In the genomic region with DNA sequence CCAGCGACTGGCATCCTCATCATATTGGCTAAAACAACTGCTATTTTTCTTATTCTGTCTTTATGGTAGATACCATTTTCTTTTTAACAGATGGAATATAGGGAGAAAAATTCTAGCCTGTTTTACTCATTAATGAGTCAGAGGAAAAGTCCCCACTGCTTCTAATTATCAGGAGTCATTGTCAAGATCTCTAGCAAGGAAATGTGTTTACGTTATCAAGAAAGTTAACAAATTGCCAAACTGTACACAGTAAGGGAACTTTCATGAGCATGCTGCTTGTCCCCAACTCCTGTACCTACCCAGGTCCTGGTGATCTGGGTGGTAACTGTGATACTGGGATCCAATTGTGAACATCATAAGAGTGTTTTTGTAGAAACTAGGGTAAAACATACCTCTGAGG, we compare ENCODE assay signal across 23 cellular contexts.
A peak's percentile ranks its signal among the peaks of the same experiment; 100 is the strongest.
DNase-seq lines count a peak whose midpoint lies in the region; ATAC-seq and TF ChIP-seq lines count a peak whose summit lies in the region.
"Had no signal": no experiment of that assay in that cellular context is flagged by ENCODE, and none has a peak within 500 bp of the region (broad histone marks: within the 10 kb centered on the region; RNA-seq: fewer than 3 reads in every experiment).

No MANE protein-coding gene starts in this region.

- no peaks in the 10 kb centered on the region for H3F3A ChIP-seq in GM23248 (ENCODE audit: insufficient read depth)

- H3K36me3 ChIP-seq in heart right ventricle, result no peaks in the 10 kb centered on the region
- H3K36me3 ChIP-seq in GM23248 (ENCODE audit: low read depth), result no peaks in the 10 kb centered on the region
- no peaks in the 10 kb centered on the region for H3K36me3 ChIP-seq in mesodermal cell (ENCODE audit: control insufficient read depth, insufficient read depth, low read length)
- no peaks in the 10 kb centered on the region for H3K36me3 ChIP-seq in colonic mucosa
- H3K36me3 ChIP-seq: BE2C had no signal

- H3K4me3 ChIP-seq in heart right ventricle (no peak overlapping the region), right cardiac atrium (ENCODE audit: low read length) (no peak overlapping the region), GM23248 (no peak overlapping the region), mesodermal cell (ENCODE audit: extremely low read depth, insufficient read depth, low read length, poor library complexity, severe bottlenecking) (no peak overlapping the region), colonic mucosa (no peak overlapping the region)
- H3K4me3 ChIP-seq: GM12878, GM23338 had no signal

- H3K27me3 ChIP-seq in heart right ventricle (no peaks in the 10 kb centered on the region), right cardiac atrium (ENCODE audit: control insufficient read depth, insufficient read depth) (no peaks in the 10 kb centered on the region), GM23248 (replicated peaks; ENCODE audit: insufficient read depth) (no peaks in the 10 kb centered on the region), colonic mucosa (no peaks in the 10 kb centered on the region)
- H3K27me3 ChIP-seq: BE2C had no signal

- H3K9ac ChIP-seq in GM23248 (no peak overlapping the region), colonic mucosa (ENCODE audit: low read depth in 2 of 2, low read length in 2 of 2) (no peak overlapping the region)

- 54 to 62% methylated on average over 2 of the region's 2 CpGs for WGBS in heart right ventricle, 2 donors
- 66% methylated on average over 2 of the region's 2 CpGs for WGBS in right cardiac atrium
- 24 to 25% methylated on average over 2 of the region's 2 CpGs for WGBS in GM23248 (ENCODE audit: low coverage in 1 of 2, low lambda C conversion rate in 2 of 2, missing lambda C conversion rate in 2 of 2), 2 experiments
- 100% methylated on average over 1 of the region's 2 CpGs; no CpG with 5 or more reads in 1 of the 2 experiments for WGBS in mesodermal cell (ENCODE audit: insufficient coverage in 2 of 2), 2 experiments

- intact Hi-C loops in heart right ventricle (cut with DNase I), result no loop called here
- intact Hi-C loops in right cardiac atrium (cut with DNase I), result no loop called here
- intact Hi-C loops in colonic mucosa (cut with DNase I), result no loop called here

- in situ Hi-C loops in GM23248 (cut with MboI), result no loop called here

- H3K4me1 ChIP-seq in heart right ventricle (peaks cover 0 to 35% (median 18%) of the 10 kb centered on the region in 9 donors), right cardiac atrium (ENCODE audit: control insufficient read depth, insufficient read depth, low read length) (no peaks in the 10 kb centered on the region), GM23248 (ENCODE audit: insufficient read depth) (no peaks in the 10 kb centered on the region), mesodermal cell (ENCODE audit: control insufficient read depth, insufficient read depth, low read length, poor library complexity, severe bottlenecking) (peaks cover 4% of the 10 kb centered on the region), colonic mucosa (no peaks in the 10 kb centered on the region)
- H3K4me1 ChIP-seq: BE2C had no signal

- no peak overlapping the region for H2AFZ ChIP-seq in GM23248
- H2AFZ ChIP-seq: GM23338 had no signal

- DNase-seq in heart right ventricle (no peak), right cardiac atrium (no peak), GM23248 (peak; percentile 14), renal cortical epithelial cell (ENCODE audit: low read depth) (peak; percentile 30), colonic mucosa (no peak), NCI-H1048 (lab: John Stamatoyannopoulos, UW) (no peak)
- DNase-seq: 8988T; ACHN; BE2C; C1 segment of cervical spinal cord; CD4-positive, CD25-positive, alpha-beta regulatory T cell; CD8-positive, alpha-beta memory T cell; COR-L47; DMS 273 treated with DMSO at 0.1 percent for 48 hours; DMS53; DND-41; EL; H7; IMR-90 had no signal

- H3K27ac ChIP-seq in heart right ventricle (peak overlapping the region in 5 of 10 donors; percentile 9 to 78 (median 44)), right cardiac atrium (ENCODE audit: low read length) (no peak overlapping the region), GM23248 (no peak overlapping the region), mesodermal cell (ENCODE audit: low read depth, low read length, severe bottlenecking) (peak overlapping the region; percentile 19), colonic mucosa (no peak overlapping the region)

- H3K79me2 ChIP-seq in GM23248 (ENCODE audit: insufficient read depth), result no peaks in the 10 kb centered on the region

- H3K9me3 ChIP-seq in heart right ventricle, result peaks cover 0 to 6% (median 0%) of the 10 kb centered on the region in 11 donors
- no peaks in the 10 kb centered on the region for H3K9me3 ChIP-seq in right cardiac atrium (ENCODE audit: control insufficient read depth, low read length)
- H3K9me3 ChIP-seq in GM23248 (ENCODE audit: low read depth), result no peaks in the 10 kb centered on the region
- H3K9me3 ChIP-seq in mesodermal cell (ENCODE audit: control insufficient read depth, low read length), result no peaks in the 10 kb centered on the region
- H3K9me3 ChIP-seq in colonic mucosa, result no peaks in the 10 kb centered on the region
- H3K9me3 ChIP-seq: BE2C had no signal

- ATAC-seq in heart right ventricle (peak in 7 of 8 donors; percentile 41 to 89 (median 79)), right cardiac atrium (no peak), GM21390 (IDR thresholded peaks at IDR 0.05; ENCODE audit: unreplicated experiment) (no peak)
- ATAC-seq: GM12878, GM23338 had no signal

- no peak overlapping the region for H3K4me2 ChIP-seq in GM23248 (ENCODE audit: unreplicated experiment)
- H3K4me2 ChIP-seq: GM23338 had no signal

- no peaks in the 10 kb centered on the region for H3K9me2 ChIP-seq in GM23248 (ENCODE audit: insufficient read depth)

- H4K20me1 ChIP-seq in GM23248 (ENCODE audit: insufficient read depth), result no peaks in the 10 kb centered on the region

- TF ChIP-seq CTCF in heart right ventricle (IDR thresholded peaks at IDR 0.05) (no peak), colonic mucosa (IDR thresholded peaks at IDR 0.05) (no peak)

Comparison
In these comparisons a context has a peak if more than half of its experiments do, and no peak if none do; other contexts are left out.
1. ATAC-seq: peak in heart right ventricle (7 of 8); none in right cardiac atrium (0 of 2) and GM21390 (single experiment).
2. DNase-seq: peak in GM23248 (single experiment) and renal cortical epithelial cell (single experiment); none in heart right ventricle (0 of 2), right cardiac atrium (0 of 3), colonic mucosa (single experiment) and NCI-H1048 (single experiment).